10 cellular contexts compared by ENCODE assay signal in genomic region chr10:124705817-124706461, GRCh38. TPM values are rescaled to one million over a fixed set of nuclear protein-coding genes. Genes with fewer than 3 reads are reported as not detected.
DNase-seq lines count a peak whose midpoint lies in the region; ATAC-seq and TF ChIP-seq lines count a peak whose summit lies in the region.
"Had no signal": no experiment of that assay in that cellular context is flagged by ENCODE, and none has a peak within 500 bp of the region (broad histone marks: within the 10 kb centered on the region; RNA-seq: fewer than 3 reads in every experiment).

No MANE protein-coding gene starts in this region.

- H3K4me1 ChIP-seq in liver (ENCODE audit: control insufficient read depth in 4 of 4, insufficient read depth in 4 of 4, low read length in 3 of 4), result peaks cover 32 to 72% (median 48%) of the 10 kb centered on the region in 4 donors

- intact Hi-C loops in activated T-helper 2 cell treated with anti-CD3 and anti-CD28 coated beads, Interferon-gamma antibody, Interleukin-2, Interleukin-4, amounts not matched to agents 10 μg/mL and 5 μg/mL and 100 μg/mL, durations not matched to agents 14 hours and 24 hours and 36 hours (cut with micrococcal nuclease), result no loop called here

- no peaks in the 10 kb centered on the region for H3K9me3 Mint-ChIP-seq in activated CD4-positive, alpha-beta T cell treated with anti-CD3 and anti-CD28 coated beads, Interleukin-2, amount 10 ng/mL, durations not matched to agents 7 days and 5 days
- no peaks in the 10 kb centered on the region for H3K9me3 Mint-ChIP-seq in activated T-helper 2 cell treated with anti-CD3 and anti-CD28 coated beads, Interferon-gamma antibody, Interleukin-2, Interleukin-4, amounts not matched to agents 10 μg/mL and 5 μg/mL and 100 μg/mL, durations not matched to agents 14 hours and 24 hours and 36 hours

- no peak overlapping the region for H3K27ac ChIP-seq in liver (ENCODE audit: low read depth in 1 of 2, low read length in 2 of 2)
- peak overlapping the region; percentile 99 for H3K27ac ChIP-seq in temporal lobe (ENCODE audit: low read depth, low read length)

- H3K27ac Mint-ChIP-seq in activated CD4-positive, alpha-beta T cell treated with anti-CD3 and anti-CD28 coated beads, Interleukin-2, amount 10 ng/mL, durations not matched to agents 7 days and 5 days, result peak overlapping the region; percentile 78
- H3K27ac Mint-ChIP-seq in activated T-helper 2 cell treated with anti-CD3 and anti-CD28 coated beads, Interferon-gamma antibody, Interleukin-2, Interleukin-4, amounts not matched to agents 10 μg/mL and 5 μg/mL and 100 μg/mL, durations not matched to agents 14 hours and 24 hours and 36 hours, result peak overlapping the region; percentile 12

- peak; percentile 15 to 38 for TF ChIP-seq RAD21 in liver (IDR thresholded peaks at IDR 0.05)

- H3K4me3 Mint-ChIP-seq in activated CD4-positive, alpha-beta T cell treated with anti-CD3 and anti-CD28 coated beads, Interleukin-2, amount 10 ng/mL, durations not matched to agents 7 days and 5 days, result no peak overlapping the region
- no peak overlapping the region for H3K4me3 Mint-ChIP-seq in activated T-helper 2 cell treated with anti-CD3 and anti-CD28 coated beads, Interferon-gamma antibody, Interleukin-2, Interleukin-4, amounts not matched to agents 10 μg/mL and 5 μg/mL and 100 μg/mL, durations not matched to agents 14 hours and 24 hours and 36 hours (ENCODE audit: low read depth)

- POLR2A ChIA-PET in activated CD4-positive, alpha-beta T cell treated with anti-CD3 and anti-CD28 coated beads, Interleukin-2, amount 10 ng/mL, durations not matched to agents 7 days and 5 days (lab: Charles Lee), result no interaction called here

- H3K27me3 Mint-ChIP-seq in activated CD4-positive, alpha-beta T cell treated with anti-CD3 and anti-CD28 coated beads, Interleukin-2, amount 10 ng/mL, durations not matched to agents 7 days and 5 days, result no peaks in the 10 kb centered on the region
- no peaks in the 10 kb centered on the region for H3K27me3 Mint-ChIP-seq in activated T-helper 2 cell treated with anti-CD3 and anti-CD28 coated beads, Interferon-gamma antibody, Interleukin-2, Interleukin-4, amounts not matched to agents 10 μg/mL and 5 μg/mL and 100 μg/mL, durations not matched to agents 14 hours and 24 hours and 36 hours (ENCODE audit: low read depth)

- WGBS in liver, result 89% methylated on average over 12 of the region's 12 CpGs

- H3K36me3 Mint-ChIP-seq in activated CD4-positive, alpha-beta T cell treated with anti-CD3 and anti-CD28 coated beads, Interleukin-2, amount 10 ng/mL, durations not matched to agents 7 days and 5 days (ENCODE audit: low read depth), result peaks cover 49% of the 10 kb centered on the region
- peaks cover 55% of the 10 kb centered on the region for H3K36me3 Mint-ChIP-seq in activated T-helper 2 cell treated with anti-CD3 and anti-CD28 coated beads, Interferon-gamma antibody, Interleukin-2, Interleukin-4, amounts not matched to agents 10 μg/mL and 5 μg/mL and 100 μg/mL, durations not matched to agents 14 hours and 24 hours and 36 hours (ENCODE audit: low read depth)

- ATAC-seq in HG02870 (IDR thresholded peaks at IDR 0.05; ENCODE audit: unreplicated experiment), result no peak

- H3K9me3 ChIP-seq in liver (ENCODE audit: control insufficient read depth in 4 of 4, low read length in 3 of 4), result no peaks in the 10 kb centered on the region

- H3K36me3 ChIP-seq in liver (ENCODE audit: control insufficient read depth in 4 of 4, insufficient read depth in 3 of 4, low read depth in 1 of 4, low read length in 3 of 4), result peaks cover 0 to 6% (median 1%) of the 10 kb centered on the region in 4 donors

- CTCF ChIA-PET in activated CD4-positive, alpha-beta T cell treated with anti-CD3 and anti-CD28 coated beads, Interleukin-2, amount 10 ng/mL, durations not matched to agents 7 days and 5 days (lab: Charles Lee), result interaction anchor here (0.6 to 15.0 kb wide), 11 partner anchors 9 to 76 kb away, joined by 3 to 209 read pairs (median 6); no protein-coding TSS in a partner anchor

- no peak overlapping the region for H3K9ac ChIP-seq in liver (ENCODE audit: low read depth in 1 of 2, low read length in 2 of 2)

- H3K27me3 ChIP-seq in liver (ENCODE audit: control insufficient read depth in 4 of 4, insufficient read depth in 4 of 4, low read length in 3 of 4), result no peaks in the 10 kb centered on the region

- no peak for TF ChIP-seq CTCF in liver (IDR thresholded peaks at IDR 0.05; ENCODE audit: low read depth, low read length, missing input control)

- peaks cover 95% of the 10 kb centered on the region for H3K4me1 Mint-ChIP-seq in activated CD4-positive, alpha-beta T cell treated with anti-CD3 and anti-CD28 coated beads, Interleukin-2, amount 10 ng/mL, durations not matched to agents 7 days and 5 days
- H3K4me1 Mint-ChIP-seq in activated T-helper 2 cell treated with anti-CD3 and anti-CD28 coated beads, Interferon-gamma antibody, Interleukin-2, Interleukin-4, amounts not matched to agents 10 μg/mL and 5 μg/mL and 100 μg/mL, durations not matched to agents 14 hours and 24 hours and 36 hours (ENCODE audit: low read depth), result peaks cover 80% of the 10 kb centered on the region

- no peak overlapping the region for H3K4me3 ChIP-seq in liver (ENCODE audit: low read depth in 1 of 3, low read length in 3 of 3)

- DNase-seq in activated CD4-positive, alpha-beta T cell treated with anti-CD3 and anti-CD28 coated beads, Interleukin-2, amount 10 ng/mL, durations not matched to agents 7 days and 5 days, result no peak
- no peak for DNase-seq in activated CD4-positive, alpha-beta T cell treated with anti-CD3 and anti-CD28 coated beads, Interleukin-2, amount 50 U/mL, for 4 hours
- DNase-seq in activated T-helper 2 cell treated with anti-CD3 and anti-CD28 coated beads, Interferon-gamma antibody, Interleukin-2, Interleukin-4, amounts not matched to agents 10 μg/mL and 5 μg/mL and 100 μg/mL, durations not matched to agents 14 hours and 24 hours and 36 hours (ENCODE audit: low spot score), result no peak
- DNase-seq in kidney glomerular epithelial cell (lab: John Stamatoyannopoulos, UW), result no peak
- DNase-seq in iPS-NIHi11 (ENCODE audit: low spot score), result no peak
- DNase-seq: MM.1S, trophoblast cell had no signal

TF ChIP-seq in liver, 16 proteins besides CTCF, POLR2A, EP300 and RAD21:
- TF ChIP-seq HNF4G (IDR thresholded peaks at IDR 0.05) (no peak), REST (IDR thresholded peaks at IDR 0.05) (no peak), YY1 (IDR thresholded peaks at IDR 0.05) (no peak), TAF1 (conservative IDR thresholded peaks at IDR 0.05) (no peak), MAX (IDR thresholded peaks at IDR 0.05) (no peak), ATF3 (IDR thresholded peaks at IDR 0.05) (no peak), HNF4A (conservative IDR thresholded peaks at IDR 0.05) (no peak), EGR1 (IDR thresholded peaks at IDR 0.05; ENCODE audit: low read depth in 2 of 2) (no peak), NR2F2 (IDR thresholded peaks at IDR 0.05) (no peak)

RNA-seq across cellular contexts. Expression of gene FAM53B, which starts 38.2 kb away (rescaled TPM):
- 10 to 100 TPM; 30.1 to 30.9 TPM for total RNA-seq in activated CD4-positive, alpha-beta T cell treated with anti-CD3 and anti-CD28 coated beads, Interleukin-2, amount 10 ng/mL, durations not matched to agents 7 days and 5 days
- total RNA-seq in activated T-helper 2 cell treated with anti-CD3 and anti-CD28 coated beads, Interferon-gamma antibody, Interleukin-2, Interleukin-4, amounts not matched to agents 10 μg/mL and 5 μg/mL and 100 μg/mL, durations not matched to agents 14 hours and 24 hours and 36 hours, result 18.1 and 19.3 TPM in 2 replicates
- total RNA-seq in liver, result 10 to 100 TPM; 10.2 to 24.0 TPM
- 1 to 10 TPM; 1.1 to 2.3 TPM for polyA plus RNA-seq in liver
- total RNA-seq in temporal lobe, result 17.0 TPM
